ENCODE assay signal across 8 cellular contexts in the genomic region with DNA sequence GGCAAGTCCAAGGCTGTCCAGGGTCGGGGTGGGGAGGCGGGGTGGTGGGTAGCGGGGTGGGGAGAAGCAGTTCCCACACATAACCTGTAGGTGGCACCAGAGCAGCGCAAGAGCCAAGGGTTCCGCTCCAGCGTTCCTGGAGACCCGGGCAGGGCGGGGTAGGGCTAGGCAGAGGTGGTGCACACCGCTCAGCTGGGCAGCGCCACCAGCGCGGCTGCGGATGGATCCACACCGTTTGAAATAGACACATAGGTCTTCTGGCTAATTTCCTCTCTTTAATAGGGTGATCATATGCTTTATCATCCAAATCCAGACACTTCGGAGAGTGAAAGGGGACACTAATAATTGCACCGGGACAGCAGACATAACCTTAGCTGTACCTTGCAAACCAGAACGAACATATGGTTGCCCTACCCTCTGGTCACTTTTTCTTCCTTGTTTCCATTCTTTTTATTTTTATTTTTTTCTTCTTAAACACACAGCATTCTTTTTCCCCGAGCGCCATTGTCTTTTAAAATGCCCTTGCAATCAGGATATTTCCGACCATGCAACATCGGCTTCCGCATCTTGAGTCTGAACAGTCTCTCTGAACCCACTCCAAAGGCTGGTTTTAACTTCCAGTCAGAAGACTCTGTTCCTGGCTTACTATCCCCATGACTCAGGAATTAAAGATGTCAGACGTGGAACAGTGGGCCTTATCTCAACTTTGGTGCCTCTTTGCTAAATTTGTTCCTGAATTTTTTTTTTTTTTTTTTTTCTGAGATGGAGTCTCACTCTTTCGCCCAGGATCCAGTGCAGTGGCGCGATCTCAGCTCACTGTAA. TPM values are rescaled to one million over a fixed set of nuclear protein-coding genes. Genes with fewer than 3 reads are reported as not detected.
A peak's percentile ranks its signal among the peaks of the same experiment; 100 is the strongest.
DNase-seq lines count a peak whose midpoint lies in the region; ATAC-seq and TF ChIP-seq lines count a peak whose summit lies in the region.

No MANE protein-coding gene starts in this region.

- TF ChIP-seq CTCF in esophagus squamous epithelium (IDR thresholded peaks at IDR 0.05), result peak; percentile 52 to 97 (median 64)

- TF ChIP-seq EP300 in Ishikawa (IDR thresholded peaks at IDR 0.05; ENCODE audit: borderline replicate concordance), result no peak

- H3K36me3 Mint-ChIP-seq in naive thymus-derived CD8-positive, alpha-beta T cell, result no peaks in the 10 kb centered on the region
- H3K36me3 Mint-ChIP-seq in stimulated activated memory B cell treated with anti-CD40 and anti-IgM and Interleukin-4, amounts not matched to agents 10 μg/mL and 1 μg/mL and 100 μg/mL, for 72 hours, result no peaks in the 10 kb centered on the region

- 35 to 45% methylated on average over 15 to 18 of the region's 26 CpGs for WGBS in esophagus squamous epithelium, 2 donors

- peaks cover 0 to 7% (median 2%) of the 10 kb centered on the region in 5 donors for H3K27me3 Mint-ChIP-seq in naive thymus-derived CD8-positive, alpha-beta T cell
- peaks cover 11% of the 10 kb centered on the region for H3K27me3 Mint-ChIP-seq in stimulated activated memory B cell treated with anti-CD40 and anti-IgM and Interleukin-4, amounts not matched to agents 10 μg/mL and 1 μg/mL and 100 μg/mL, for 72 hours

- ATAC-seq in GM21723 (IDR thresholded peaks at IDR 0.05; ENCODE audit: unreplicated experiment), result peak; percentile 93
- ATAC-seq in naive thymus-derived CD8-positive, alpha-beta T cell, result peak; percentile 100
- peak; percentile 100 for ATAC-seq in stimulated activated memory B cell treated with anti-CD40 and anti-IgM and Interleukin-4, amounts not matched to agents 10 μg/mL and 1 μg/mL and 100 μg/mL, for 72 hours

- peaks cover 2 to 7% (median 5%) of the 10 kb centered on the region in 4 donors for H3K4me1 Mint-ChIP-seq in naive thymus-derived CD8-positive, alpha-beta T cell
- peaks cover 5% of the 10 kb centered on the region for H3K4me1 Mint-ChIP-seq in stimulated activated memory B cell treated with anti-CD40 and anti-IgM and Interleukin-4, amounts not matched to agents 10 μg/mL and 1 μg/mL and 100 μg/mL, for 72 hours

- H3K27me3 ChIP-seq in esophagus squamous epithelium, result no peaks in the 10 kb centered on the region

- peak overlapping the region in 1 of 10 donors; percentile 24 for H3K27ac Mint-ChIP-seq in naive thymus-derived CD8-positive, alpha-beta T cell
- peak overlapping the region; percentile 30 for H3K27ac Mint-ChIP-seq in stimulated activated memory B cell treated with anti-CD40 and anti-IgM and Interleukin-4, amounts not matched to agents 10 μg/mL and 1 μg/mL and 100 μg/mL, for 72 hours

- H3K9me3 ChIP-seq in esophagus squamous epithelium, result no peaks in the 10 kb centered on the region

- POLR2A ChIA-PET in naive thymus-derived CD8-positive, alpha-beta T cell (lab: Charles Lee), result interaction anchor here (0.7 to 1.9 kb wide), 5 partner anchors 12 to 160 kb away, joined by 3 to 11 read pairs (median 4); a partner anchor contains a TSS

- peak; percentile 78 for DNase-seq in DMS114 treated with DMSO at 0.1 percent for 48 hours (lab: John Stamatoyannopoulos, UW; ENCODE audit: unreplicated experiment)
- DNase-seq in OCI-M2 (lab: John Stamatoyannopoulos, UW; ENCODE audit: unreplicated experiment), result peak; percentile 52
- DNase-seq in activated T-cell treated with anti-CD3 and anti-CD28 coated beads for 4 hours, result peak; percentile 77
- peak; percentile 30 for DNase-seq in esophagus squamous epithelium (lab: John Stamatoyannopoulos, UW)
- DNase-seq in naive thymus-derived CD8-positive, alpha-beta T cell, result peak; percentile 69 to 90 (median 82)

- H3K27ac ChIP-seq in esophagus squamous epithelium, result no peak overlapping the region

- intact Hi-C loops in esophagus squamous epithelium (cut with DNase I), result no loop called here

- peaks cover 4 to 25% (median 9%) of the 10 kb centered on the region in 3 donors for H3K4me1 ChIP-seq in esophagus squamous epithelium

- H3K4me3 ChIP-seq in esophagus squamous epithelium, result peak overlapping the region in 3 of 4 donors; percentile 16 to 53 (median 26)

- peak; percentile 80 for TF ChIP-seq RAD21 in Ishikawa (IDR thresholded peaks at IDR 0.05; ENCODE audit: low read depth)

- no peaks in the 10 kb centered on the region for H3K36me3 ChIP-seq in esophagus squamous epithelium

- peak overlapping the region; percentile 31 to 74 (median 55) for H3K4me3 Mint-ChIP-seq in naive thymus-derived CD8-positive, alpha-beta T cell
- peak overlapping the region; percentile 57 for H3K4me3 Mint-ChIP-seq in stimulated activated memory B cell treated with anti-CD40 and anti-IgM and Interleukin-4, amounts not matched to agents 10 μg/mL and 1 μg/mL and 100 μg/mL, for 72 hours

- no peaks in the 10 kb centered on the region for H3K9me3 Mint-ChIP-seq in naive thymus-derived CD8-positive, alpha-beta T cell
- no peaks in the 10 kb centered on the region for H3K9me3 Mint-ChIP-seq in stimulated activated memory B cell treated with anti-CD40 and anti-IgM and Interleukin-4, amounts not matched to agents 10 μg/mL and 1 μg/mL and 100 μg/mL, for 72 hours

- no peak for TF ChIP-seq POLR2A in esophagus squamous epithelium (IDR thresholded peaks at IDR 0.05)

TF ChIP-seq in Ishikawa, 13 proteins besides CTCF, POLR2A, EP300 and RAD21:
- TF ChIP-seq ZBTB7A (IDR thresholded peaks at IDR 0.05; ENCODE audit: low read depth) (peak; percentile 66; the same call in 1 of the 2 replicates), FOXM1 (IDR thresholded peaks at IDR 0.05; ENCODE audit: borderline replicate concordance, low read depth) (no peak), EGR1 (IDR thresholded peaks at IDR 0.05) (no peak)

RNA-seq across cellular contexts. Expression of a gene that starts 12.5 kb away (rescaled TPM):
- 1 to 10 TPM in 2 of 4 donors, under 1 TPM in 2; 0.45 to 9.5 (median 2.6) TPM for total RNA-seq in esophagus squamous epithelium
- total RNA-seq in naive thymus-derived CD8-positive, alpha-beta T cell, result 10 to 100 TPM; 10.5 to 13.6 TPM
- polyA plus RNA-seq in naive thymus-derived CD8-positive, alpha-beta T cell, result 10 to 100 TPM in 1 of 3 donors, 1 to 10 TPM in 2; 5.1 to 10.1 (median 7.4) TPM

Comparison
In these comparisons a context has a peak if more than half of its experiments do, and no peak if none do; other contexts are left out.
1. DNase-seq: peak in every context shown above with its lines; median percentile 82 in naive thymus-derived CD8-positive, alpha-beta T cell; 78 in DMS114 treated with DMSO at 0.1 percent for 48 hours; 77 in activated T-cell treated with anti-CD3 and anti-CD28 coated beads for 4 hours; 52 in OCI-M2; 30 in esophagus squamous epithelium.